18 cellular contexts compared by ENCODE assay signal in the genomic region with DNA sequence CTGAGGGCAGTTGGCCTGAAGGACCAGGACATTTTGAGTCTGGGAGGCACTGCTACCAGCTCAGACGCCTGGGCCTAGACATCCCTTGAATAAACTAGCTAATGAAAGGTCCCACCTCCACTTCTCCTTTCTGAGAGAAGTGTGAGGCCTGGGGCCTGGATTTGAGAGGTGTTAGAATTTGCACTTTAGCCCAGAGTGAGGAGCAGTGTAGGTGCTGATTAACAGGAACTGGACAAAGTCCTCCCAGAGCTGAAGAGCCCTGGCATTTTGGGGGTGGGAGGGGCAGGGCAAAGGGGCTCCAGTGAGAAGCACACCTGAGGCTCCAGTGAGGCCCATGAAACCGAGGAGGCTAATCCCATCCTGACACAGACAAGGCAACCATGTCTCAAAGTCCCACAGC. TPM values are rescaled to one million over a fixed set of nuclear protein-coding genes. Genes with fewer than 3 reads are reported as not detected.
DNase-seq lines count a peak whose midpoint lies in the region; ATAC-seq, FAIRE-seq and TF ChIP-seq lines count a peak whose summit lies in the region.
"Had no signal": no experiment of that assay in that cellular context is flagged by ENCODE, and none has a peak within 500 bp of the region (broad histone marks: within the 10 kb centered on the region; RNA-seq: fewer than 3 reads in every experiment).

No MANE protein-coding gene starts in this region.

- no peak overlapping the region for H3K4me2 ChIP-seq in MM.1S (ENCODE audit: low read depth, low read length)

- H3K27ac ChIP-seq in colonic mucosa (no peak overlapping the region), MM.1S (ENCODE audit: low read length) (no peak overlapping the region), body of pancreas (no peak overlapping the region)
- H3K27ac ChIP-seq: SK-N-MC had no signal

- no peaks in the 10 kb centered on the region for H3K4me1 Mint-ChIP-seq in memory B cell
- H3K4me1 Mint-ChIP-seq: CD14-positive monocyte, H9 had no signal

- no peak for FAIRE-seq in GM12891 (lab: Jason Lieb, UNC)
- FAIRE-seq: GM19239, HTR-8/SVneo had no signal

- no peak overlapping the region for H2AFZ ChIP-seq in MM.1S (ENCODE audit: low read length)

- intact Hi-C loops in colonic mucosa (cut with DNase I), result no loop called here
- intact Hi-C loops in body of pancreas (cut with DNase I), result no loop called here

- no peaks in the 10 kb centered on the region for H3K9me3 Mint-ChIP-seq in memory B cell
- H3K9me3 Mint-ChIP-seq: CD14-positive monocyte, H9 had no signal

- H3K4me3 ChIP-seq in colonic mucosa, result no peak overlapping the region
- H3K4me3 ChIP-seq in MM.1S (ENCODE audit: low read length), result no peak overlapping the region
- no peak overlapping the region for H3K4me3 ChIP-seq in body of pancreas
- H3K4me3 ChIP-seq: SK-N-MC had no signal

- H3F3A ChIP-seq in MM.1S (ENCODE audit: insufficient read depth, low read length), result no peaks in the 10 kb centered on the region

- no peaks in the 10 kb centered on the region for H3K9me2 ChIP-seq in MM.1S (replicated peaks; ENCODE audit: insufficient read depth, low read length)

- H3K4me3 Mint-ChIP-seq in memory B cell, result no peak overlapping the region
- H3K4me3 Mint-ChIP-seq: CD14-positive monocyte, H9 had no signal

- H3K9ac ChIP-seq in colonic mucosa (ENCODE audit: low read depth in 2 of 2, low read length in 2 of 2) (no peak overlapping the region), MM.1S (ENCODE audit: low read length) (no peak overlapping the region)

- no peaks in the 10 kb centered on the region for H3K4me1 ChIP-seq in colonic mucosa
- no peaks in the 10 kb centered on the region for H3K4me1 ChIP-seq in MM.1S (ENCODE audit: low read length)
- H3K4me1 ChIP-seq in body of pancreas, result no peaks in the 10 kb centered on the region

- H3K9me3 ChIP-seq in colonic mucosa (no peaks in the 10 kb centered on the region), MM.1S (replicated peaks; ENCODE audit: insufficient read depth, low read length) (no peaks in the 10 kb centered on the region), body of pancreas (no peaks in the 10 kb centered on the region)

- WGBS in body of pancreas, 2 donors, result 50 to 83% methylated on average over 2 of the region's 2 CpGs

- H3K36me3 ChIP-seq in colonic mucosa, result no peaks in the 10 kb centered on the region
- no peaks in the 10 kb centered on the region for H3K36me3 ChIP-seq in MM.1S (replicated peaks; ENCODE audit: insufficient read depth, low read length)
- no peaks in the 10 kb centered on the region for H3K36me3 ChIP-seq in body of pancreas (replicated peaks in 1 of 2; ENCODE audit: insufficient read depth in 1 of 2, low read depth in 2 of 2)

- TF ChIP-seq POLR2A in GM12891 (IDR thresholded peaks at IDR 0.05; ENCODE audit: low read depth, low read length) (no peak), body of pancreas (IDR thresholded peaks at IDR 0.05) (no peak)

- H3K27me3 ChIP-seq in colonic mucosa (no peaks in the 10 kb centered on the region), MM.1S (replicated peaks; ENCODE audit: insufficient read depth, low read length) (no peaks in the 10 kb centered on the region), body of pancreas (no peaks in the 10 kb centered on the region)

- DNase-seq in GM12891 (ENCODE audit: insufficient read length, low spot score) (no peak), colonic mucosa (peak; percentile 42), memory B cell (ENCODE audit: low spot score in 2 of 2) (no peak), MM.1S (no peak), body of pancreas (no peak)
- no peak for DNase-seq in stimulated activated CD4-positive, alpha-beta T cell treated with anti-CD3 and anti-CD28 coated beads, Interleukin-2, amount 100 ng/mL, for 24 hours
- DNase-seq: Calu3, H9, NCI-H1092 treated with DMSO at 0.1 percent for 48 hours, NCI-H1694, NCI-H345, NCI-H748 treated with DMSO at 0.1 percent for 48 hours had no signal

- H3K27me3 Mint-ChIP-seq in memory B cell, result no peaks in the 10 kb centered on the region

- ATAC-seq in memory B cell (ENCODE audit: low read depth), result peak; percentile 42
- ATAC-seq in body of pancreas, result no peak
- ATAC-seq: Panc1, Right ventricle myocardium inferior had no signal

- H3K36me3 Mint-ChIP-seq in memory B cell, result no peaks in the 10 kb centered on the region
- H3K36me3 Mint-ChIP-seq: CD14-positive monocyte had no signal

- H3K79me2 ChIP-seq in MM.1S (ENCODE audit: low read length), result no peaks in the 10 kb centered on the region

- no peak for TF ChIP-seq CTCF in colonic mucosa (IDR thresholded peaks at IDR 0.05)
- no peak for TF ChIP-seq CTCF in MM.1S (IDR thresholded peaks at IDR 0.05; ENCODE audit: low read length)
- no peak for TF ChIP-seq CTCF in body of pancreas (IDR thresholded peaks at IDR 0.05)

- H4K20me1 ChIP-seq in MM.1S (ENCODE audit: insufficient read depth, low read length), result no peaks in the 10 kb centered on the region

- H3K27ac Mint-ChIP-seq in memory B cell, result no peak overlapping the region
- H3K27ac Mint-ChIP-seq: CD14-positive monocyte had no signal

TF ChIP-seq in GM12891, 5 proteins besides CTCF, POLR2A, EP300 and RAD21:
- TF ChIP-seq POLR2AphosphoS5 (IDR thresholded peaks at IDR 0.05; ENCODE audit: low read depth, low read length) (no peak), TAF1 (IDR thresholded peaks at IDR 0.05; ENCODE audit: low read depth, low read length) (no peak), POU2F2 (IDR thresholded peaks at IDR 0.05; ENCODE audit: low read depth, low read length) (no peak), PAX5 (IDR thresholded peaks at IDR 0.05; ENCODE audit: insufficient read depth, low read length, severe bottlenecking) (no peak), SPI1 (IDR thresholded peaks at IDR 0.05; ENCODE audit: low read depth, low read length) (peak; percentile 45; the same call in 1 of the 2 replicates)

RNA-seq across cellular contexts. Expression of a gene that starts 15.2 kb away (rescaled TPM):
- polyA plus RNA-seq in GM12891 (2012; ENCODE audit: low read depth, missing spikeins), result 46.9 TPM
- total RNA-seq in colonic mucosa (100 to 1,000 TPM in 1 of 2 donors, 10 to 100 TPM in 1; 84.3 to 169 TPM), body of pancreas (10 to 100 TPM; 31.4 to 39.2 TPM)

RNA-seq across cellular contexts. Expression of a gene that starts 47.1 kb away (rescaled TPM):
- polyA plus RNA-seq in GM12891 (2012; ENCODE audit: low read depth, missing spikeins), result 103 TPM
- total RNA-seq in colonic mucosa, result 100 to 1,000 TPM; 132 to 208 TPM
- total RNA-seq in body of pancreas, result 10 to 100 TPM; 32.2 to 49.1 TPM

RNA-seq across cellular contexts. Expression of a gene that starts 57.2 kb away (rescaled TPM):
- polyA plus RNA-seq in GM12891 (2012; ENCODE audit: low read depth, missing spikeins), result 9.9 TPM
- total RNA-seq in colonic mucosa (10 to 100 TPM; 45.1 to 61.3 TPM), body of pancreas (10 to 100 TPM; 22.8 to 24.7 TPM)

RNA-seq across cellular contexts. Expression of a gene that starts 57.3 kb away (rescaled TPM):
- polyA plus RNA-seq in GM12891 (2012; ENCODE audit: low read depth, missing spikeins), result 27.3 TPM
- total RNA-seq in colonic mucosa (10 to 100 TPM; 56.5 to 90.0 TPM), body of pancreas (10 to 100 TPM; 51.4 to 55.5 TPM)

RNA-seq across cellular contexts. Expression of a gene that starts 57.7 kb away (rescaled TPM):
- 7.9 TPM for polyA plus RNA-seq in GM12891 (2012; ENCODE audit: low read depth, missing spikeins)
- total RNA-seq in colonic mucosa, result 10 to 100 TPM in 1 of 2 donors, 1 to 10 TPM in 1; 8.4 to 10.4 TPM
- total RNA-seq in body of pancreas, result 10 to 100 TPM in 1 of 2 donors, 1 to 10 TPM in 1; 8.8 to 13.2 TPM
